8 cellular contexts compared by ENCODE assay signal in the genomic region with DNA sequence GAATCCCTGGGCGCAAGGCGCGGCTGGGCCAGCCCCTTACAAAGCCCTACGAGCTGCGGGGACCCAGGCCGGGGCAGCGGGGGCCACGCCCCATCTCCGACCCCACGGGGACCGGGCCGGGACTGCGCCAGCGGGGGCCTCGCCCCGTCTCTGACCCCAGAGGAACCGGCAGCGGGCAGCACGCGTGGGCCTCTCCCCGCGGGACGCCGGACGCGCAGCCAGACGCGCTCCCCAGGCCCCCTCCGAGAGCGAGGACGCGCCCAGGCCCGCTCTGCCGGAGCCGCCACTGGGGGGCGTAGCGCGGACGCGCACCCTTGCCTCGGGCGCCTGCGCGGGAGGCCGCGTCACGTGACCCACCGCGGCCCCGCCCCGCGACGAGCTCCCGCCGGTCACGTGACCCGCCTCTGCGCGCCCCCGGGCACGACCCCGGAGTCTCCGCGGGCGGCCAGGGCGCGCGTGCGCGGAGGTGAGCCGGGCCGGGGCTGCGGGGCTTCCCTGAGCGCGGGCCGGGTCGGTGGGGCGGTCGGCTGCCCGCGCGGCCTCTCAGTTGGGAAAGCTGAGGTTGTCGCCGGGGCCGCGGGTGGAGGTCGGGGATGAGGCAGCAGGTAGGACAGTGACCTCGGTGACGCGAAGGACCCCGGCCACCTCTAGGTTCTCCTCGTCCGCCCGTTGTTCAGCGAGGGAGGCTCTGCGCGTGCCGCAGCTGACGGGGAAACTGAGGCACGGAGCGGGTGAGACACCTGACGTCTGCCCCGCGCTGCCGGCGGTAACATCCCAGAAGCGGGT. TPM values are rescaled to one million over a fixed set of nuclear protein-coding genes. Genes with fewer than 3 reads are reported as not detected.
DNase-seq lines count a peak whose midpoint lies in the region; ATAC-seq, FAIRE-seq and TF ChIP-seq lines count a peak whose summit lies in the region.

A gene (plus strand): TSS at position 422 of the 786 bp plus-strand sequence. CDS start 3,006 bp downstream, outside the sequence.

- peaks cover 23% of the 10 kb centered on the region for H3K4me1 ChIP-seq in CD8-positive, alpha-beta T cell (ENCODE audit: insufficient read depth, low read length)
- H3K4me1 ChIP-seq in OCI-LY3 (ENCODE audit: low read length): peaks cover 17% of the 10 kb centered on the region

- H3K27ac Mint-ChIP-seq in CD8-positive, alpha-beta T cell: peak within 1 kb of the TSS; percentile 74

- DNase-seq in CD8-positive, alpha-beta T cell: peak; percentile 77 to 95 (median 86)
- peak; percentile 94 for DNase-seq in HTR-8/SVneo (ENCODE audit: insufficient read length, low spot score)
- DNase-seq in activated T-cell treated with anti-CD3 and anti-CD28 coated beads for 24 hours (ENCODE audit: low read depth): peak; percentile 81
- DNase-seq in epithelial cell of prostate (ENCODE audit: low read depth, low spot score): no peak
- DNase-seq in mucosa of gallbladder (ENCODE audit: low spot score): peak; percentile 83
- peak; percentile 65 to 73 for DNase-seq in stimulated activated CD8-positive, alpha-beta memory T cell treated with anti-CD3 and anti-CD28 coated beads, Interleukin-4, amount 100 ng/mL, for 4 hours (ENCODE audit: low read depth in 2 of 2, low spot score in 1 of 2)

- FAIRE-seq in HTR-8/SVneo (lab: Jason Lieb, UNC): peak; percentile 84

- no peaks in the 10 kb centered on the region for H3K36me3 Mint-ChIP-seq in CD8-positive, alpha-beta T cell

- H3K27ac ChIP-seq in CD8-positive, alpha-beta T cell (ENCODE audit: low read depth, low read length): peak within 1 kb of the TSS; percentile 61
- peak within 1 kb of the TSS; percentile 28; the same call in 1 of the 2 replicates for H3K27ac ChIP-seq in OCI-LY3 (ENCODE audit: low read length)
- peak within 1 kb of the TSS; percentile 43 for H3K27ac ChIP-seq in epithelial cell of prostate

- intact Hi-C loops in CD8-positive, alpha-beta T cell (cut with DNase I, micrococcal nuclease): loop anchor here (1.0 to 10.0 kb wide), 5 partner anchors 19 to 443 kb away; a partner anchor contains a TSS

- no peaks in the 10 kb centered on the region for H3K36me3 ChIP-seq in CD8-positive, alpha-beta T cell (ENCODE audit: insufficient read depth, low read length)
- no peaks in the 10 kb centered on the region for H3K36me3 ChIP-seq in OCI-LY3 (replicated peaks; ENCODE audit: low read depth, low read length)

- H4K20me1 ChIP-seq in OCI-LY3 (ENCODE audit: insufficient read depth, low read length): no peaks in the 10 kb centered on the region

- H3K79me2 ChIP-seq in OCI-LY3 (ENCODE audit: low read length): peaks cover 11% of the 10 kb centered on the region

- peaks cover 32% of the 10 kb centered on the region for H3K4me1 Mint-ChIP-seq in CD8-positive, alpha-beta T cell (ENCODE audit: low read depth)

- TF ChIP-seq CTCF in CD8-positive, alpha-beta T cell (IDR thresholded peaks at IDR 0.05): peak; percentile 69
- peak; percentile 67 for TF ChIP-seq CTCF in OCI-LY3 (IDR thresholded peaks at IDR 0.05; ENCODE audit: low read depth, low read length)

- H3K27me3 Mint-ChIP-seq in CD8-positive, alpha-beta T cell (ENCODE audit: low read depth): peaks cover 2% of the 10 kb centered on the region

- no peaks in the 10 kb centered on the region for H3K9me3 Mint-ChIP-seq in CD8-positive, alpha-beta T cell

- no peaks in the 10 kb centered on the region for H3K9me3 ChIP-seq in CD8-positive, alpha-beta T cell (ENCODE audit: low read length)
- H3K9me3 ChIP-seq in OCI-LY3 (ENCODE audit: insufficient read depth, low read length): no peaks in the 10 kb centered on the region

- H3K9ac ChIP-seq in OCI-LY3 (ENCODE audit: low read length): peak within 1 kb of the TSS; percentile 90

- CTCF ChIA-PET in CD8-positive, alpha-beta T cell (lab: Charles Lee): interaction anchor here (0.5 to 1.8 kb wide), 16 partner anchors 14 to 1214 kb away, joined by 3 to 10 read pairs (median 3); no protein-coding TSS in a partner anchor

- H3K4me2 ChIP-seq in OCI-LY3 (ENCODE audit: low read length): peak within 1 kb of the TSS; percentile 98

- peak; percentile 90 for ATAC-seq in CD8-positive, alpha-beta T cell
- peak; percentile 71 for ATAC-seq in GM19438 (IDR thresholded peaks at IDR 0.05; ENCODE audit: low read depth, unreplicated experiment)

- H3K27me3 ChIP-seq in CD8-positive, alpha-beta T cell (ENCODE audit: insufficient read depth, low read length): no peaks in the 10 kb centered on the region
- H3K27me3 ChIP-seq in OCI-LY3 (ENCODE audit: low read depth, low read length): no peaks in the 10 kb centered on the region

- peak within 1 kb of the TSS; percentile 92 for H3K4me3 ChIP-seq in CD8-positive, alpha-beta T cell (ENCODE audit: low read depth, low read length)
- H3K4me3 ChIP-seq in OCI-LY3 (ENCODE audit: low read length): peak within 1 kb of the TSS; percentile 96

- POLR2A ChIA-PET in CD8-positive, alpha-beta T cell (lab: Charles Lee): interaction anchor here (0.6 to 1.5 kb wide), 13 partner anchors 14 to 353 kb away, joined by 3 to 8 read pairs (median 4); a partner anchor contains a TSS

- H2AFZ ChIP-seq in OCI-LY3 (ENCODE audit: low read depth, low read length): peak within 1 kb of the TSS; percentile 64

- H3K4me3 Mint-ChIP-seq in CD8-positive, alpha-beta T cell: peak within 1 kb of the TSS; percentile 88

RNA-seq across cellular contexts. Expression of the gene that starts here (rescaled TPM):
- total RNA-seq in CD8-positive, alpha-beta T cell: 10 to 100 TPM; 21.3 to 22.6 TPM
- total RNA-seq in mucosa of gallbladder: 105 TPM
